Comparison of ENCODE assay signal across 8 cellular contexts in the genomic region with DNA sequence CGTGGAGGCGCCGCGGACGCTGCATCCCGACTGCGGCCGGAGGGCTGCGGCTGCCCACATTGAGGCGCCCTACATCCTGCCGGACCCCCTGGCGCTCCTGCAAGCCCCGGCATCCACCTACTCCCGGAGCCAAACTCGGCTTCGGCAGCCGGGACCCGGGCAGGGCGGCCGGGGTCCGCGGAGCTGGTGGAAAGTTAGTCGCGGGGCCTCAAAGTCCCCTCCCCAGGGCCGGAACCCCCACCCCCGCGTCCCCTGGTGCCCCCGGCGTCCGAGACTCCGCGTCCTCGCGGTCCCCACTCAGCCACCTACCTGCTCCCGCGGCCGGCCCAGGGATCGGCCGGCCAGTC. TPM values are rescaled to one million over a fixed set of nuclear protein-coding genes. Genes with fewer than 3 reads are reported as not detected.
DNase-seq lines count a peak whose midpoint lies in the region; ATAC-seq, FAIRE-seq and TF ChIP-seq lines count a peak whose summit lies in the region.
"Had no signal": no experiment of that assay in that cellular context is flagged by ENCODE, and none has a peak within 500 bp of the region (broad histone marks: within the 10 kb centered on the region; RNA-seq: fewer than 3 reads in every experiment).

No MANE protein-coding gene starts in this region.

- TF ChIP-seq EP300 in GM12878 (IDR thresholded peaks at IDR 0.05; ENCODE audit: borderline replicate concordance in 1 of 2, control insufficient read depth in 1 of 2, low read depth in 2 of 2, low read length in 2 of 2): no peak

- no peak for TF ChIP-seq CTCF in GM12878 (IDR thresholded peaks at IDR 0.05 in 2 of 3, conservative IDR thresholded peaks at IDR 0.05 in 1 of 3; ENCODE audit: control insufficient read depth in 2 of 3, extremely low read depth in 1 of 3, insufficient read depth in 1 of 3, low read depth in 3 of 3, low read length in 3 of 3)
- TF ChIP-seq CTCF in left lung (IDR thresholded peaks at IDR 0.05): no peak

- WGBS in GM12878 (ENCODE audit: insufficient coverage, insufficient replicate concordance, low lambda C conversion rate, missing lambda C conversion rate): 13% methylated on average over 25 of the region's 39 CpGs
- under 1% methylated on average over 39 of the region's 39 CpGs for WGBS in thymus

- no peak overlapping the region for H2AFZ ChIP-seq in GM12878 (ENCODE audit: control insufficient read depth, low read depth, low read length)

- TF ChIP-seq RAD21 in GM12878 (IDR thresholded peaks at IDR 0.05; ENCODE audit: insufficient read depth, low read depth, low read length): no peak

- H3K4me1 ChIP-seq in GM12878 (ENCODE audit: control insufficient read depth, insufficient read depth, low read length) (peaks cover 3% of the 10 kb centered on the region; the same call in 1 of the 2 replicates), left lung (peaks cover 15 to 33% of the 10 kb centered on the region in 2 donors), thymus (ENCODE audit: control insufficient read depth, insufficient read depth, low read length) (peaks cover 11% of the 10 kb centered on the region)

- intact Hi-C loops in GM12878 (cut with micrococcal nuclease; ENCODE audit: unreplicated experiment) (loop anchor here (5.0 kb wide), 1 partner anchor 34 kb away; no protein-coding TSS in a partner anchor), left lung (cut with DNase I) (no loop called here)

- H3K27me3 ChIP-seq in GM12878 (replicated peaks in 1 of 2; ENCODE audit: control insufficient read depth in 2 of 2, insufficient read depth in 2 of 2, low read length in 1 of 2): peaks cover 25 to 38% of the 10 kb centered on the region in 2 experiments
- H3K27me3 ChIP-seq in left lung: peaks cover 44 to 96% of the 10 kb centered on the region in 2 donors
- peaks cover 91% of the 10 kb centered on the region for H3K27me3 ChIP-seq in thymus (ENCODE audit: control insufficient read depth, insufficient read depth)

- SMC1A ChIA-PET in GM12878 (lab: Charles Lee; ENCODE audit: uncharacterized antibody, unreplicated experiment): no interaction called here

- POLR2A ChIA-PET in GM12878 (lab: Charles Lee): no interaction called here

- CTCF ChIA-PET in GM12878 (lab: Yijun Ruan, JAX): interaction anchor here (1.2 kb wide), 1 partner anchor 246 kb away, joined by 5 read pairs; no protein-coding TSS in a partner anchor

- H3K36me3 ChIP-seq in GM12878 (ENCODE audit: control insufficient read depth in 2 of 2, insufficient read depth in 2 of 2, low read length in 1 of 2): no peaks in the 10 kb centered on the region
- no peaks in the 10 kb centered on the region for H3K36me3 ChIP-seq in left lung
- H3K36me3 ChIP-seq in thymus (ENCODE audit: control insufficient read depth, insufficient read depth): peaks cover 2% of the 10 kb centered on the region

- FAIRE-seq in GM12878 (lab: Jason Lieb, UNC): no peak

- H3K9ac ChIP-seq in GM12878 (ENCODE audit: control insufficient read depth, insufficient read depth, low read length): no peak overlapping the region

- H3K9me3 ChIP-seq in GM12878 (replicated peaks; ENCODE audit: control insufficient read depth, insufficient read depth, low read length) (no peaks in the 10 kb centered on the region), left lung (no peaks in the 10 kb centered on the region), thymus (ENCODE audit: control insufficient read depth) (no peaks in the 10 kb centered on the region)

- no peak for TF ChIP-seq POLR2A in GM12878 (IDR thresholded peaks at IDR 0.05; ENCODE audit: low read depth, low read length)

- H3K4me3 ChIP-seq in GM12878: peak overlapping the region; percentile 11; the same call in 1 of the 2 replicates
- H3K4me3 ChIP-seq in left lung: peak overlapping the region; percentile 39 to 41
- H3K4me3 ChIP-seq in thymus (ENCODE audit: low read length): peak overlapping the region; percentile 44

- RAD21 ChIA-PET in GM12878 (lab: Charles Lee; ENCODE audit: unreplicated experiment): no interaction called here

- no peaks in the 10 kb centered on the region for H3K79me2 ChIP-seq in GM12878 (ENCODE audit: control insufficient read depth, insufficient read depth, low read length)

- ATAC-seq in GM12878 (no peak), left lung (no peak), HG03196 (IDR thresholded peaks at IDR 0.05; ENCODE audit: unreplicated experiment) (no peak)

- H3K4me2 ChIP-seq in GM12878 (ENCODE audit: control insufficient read depth, insufficient read depth): peak overlapping the region; percentile 86

- peak; percentile 12 for DNase-seq in HK-2 (ENCODE audit: unreplicated experiment)
- DNase-seq in GM12878 (ENCODE audit: low read depth, low spot score): no peak
- DNase-seq in left lung: no peak
- DNase-seq in activated CD4-positive, CD25-positive, alpha-beta regulatory T cell treated with anti-CD3 and anti-CD28 coated beads, Interleukin-2, amount 50 U/mL, for 72 hours: no peak
- DNase-seq in HuH-7 (ENCODE audit: low spot score): no peak
- DNase-seq: NK-92 treated with Interleukin-12 subunit alpha and Interleukin-12 subunit beta, amount 100 ng/mL, for 24 hours had no signal

- H4K20me1 ChIP-seq in GM12878 (ENCODE audit: control insufficient read depth, insufficient read depth): no peaks in the 10 kb centered on the region

- no TSS peak for BruUV-seq in GM12878 (replicated peaks; lab: Mats Ljungman, UMichigan)

- in situ Hi-C loops in GM12878 (cut with MboI): no loop called here

- H3K27ac ChIP-seq in GM12878 (ENCODE audit: control insufficient read depth, insufficient read depth) (no peak overlapping the region), left lung (no peak overlapping the region), thymus (ENCODE audit: low read depth) (no peak overlapping the region)

TF ChIP-seq in GM12878, 131 proteins besides CTCF, POLR2A, EP300 and RAD21 (continues in another document):
- TF ChIP-seq HDAC6 (IDR thresholded peaks at IDR 0.05; ENCODE audit: unreplicated experiment): no peak
- no peak for TF ChIP-seq PAX5 (IDR thresholded peaks at IDR 0.05; ENCODE audit: borderline replicate concordance, low read depth, low read length)
- TF ChIP-seq SUZ12 (IDR thresholded peaks at IDR 0.05; ENCODE audit: unreplicated experiment): peak; percentile 68
- TF ChIP-seq BHLHE40 (IDR thresholded peaks at IDR 0.05; ENCODE audit: borderline replicate concordance in 1 of 2, low read depth in 2 of 2, low read length in 1 of 2): peak in 1 of 2 experiments; percentile 42; a peak in 1 of 4 replicates
- TF ChIP-seq, protein P1, sequence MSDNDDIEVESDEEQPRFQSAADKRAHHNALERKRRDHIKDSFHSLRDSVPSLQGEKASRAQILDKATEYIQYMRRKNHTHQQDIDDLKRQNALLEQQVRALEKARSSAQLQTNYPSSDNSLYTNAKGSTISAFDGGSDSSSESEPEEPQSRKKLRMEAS (IDR thresholded peaks at IDR 0.05; ENCODE audit: low read depth, low read length): no peak
- TF ChIP-seq TBL1XR1 (IDR thresholded peaks at IDR 0.05; ENCODE audit: low read depth, low read length): no peak
- no peak for TF ChIP-seq NR2C2 (IDR thresholded peaks at IDR 0.05; ENCODE audit: borderline replicate concordance, control insufficient read depth, insufficient read length, low read depth)
- no peak for TF ChIP-seq TCF7 (IDR thresholded peaks at IDR 0.05; ENCODE audit: borderline replicate concordance)
- no peak for TF ChIP-seq ASH2L (IDR thresholded peaks at IDR 0.05; ENCODE audit: borderline replicate concordance, low read depth)
- no peak for TF ChIP-seq WRNIP1 (IDR thresholded peaks at IDR 0.05; ENCODE audit: borderline replicate concordance, low read depth, low read length)
- TF ChIP-seq HDGF (IDR thresholded peaks at IDR 0.05): no peak
- TF ChIP-seq FOS (IDR thresholded peaks at IDR 0.05; ENCODE audit: borderline replicate concordance, extremely low read depth, insufficient read length): no peak

RNA-seq across cellular contexts. Expression of a gene that starts 0.3 kb away (rescaled TPM):
- 0.29 and 2.2 TPM in 2 replicates for total RNA-seq in GM12878 (2013; cell fraction: nucleolus; rRNA removed)
- total RNA-seq in GM12878 (2014; rRNA removed): 0.76 and 1.3 TPM in 2 replicates
- 0.18 and 0.49 TPM in 2 replicates for total RNA-seq in GM12878 (2014; rRNA removed; fragmentation: Illumina TruSeq; extraction: Trizol)
- total RNA-seq in GM12878 (2021): 0.33 and 0.64 TPM in 2 replicates
- polyA plus RNA-seq in GM12878 (2011; ENCODE audit: low read depth): 0.09 TPM
- polyA plus RNA-seq in GM12878 (2011; rRNA removed): 1.3 and 1.7 TPM in 2 replicates
- 0.88 and 1.9 TPM in 2 replicates for polyA plus RNA-seq in GM12878 (2011; cell fraction: cytosol; rRNA removed)
- 2.9 and 4.6 TPM in 2 replicates for polyA plus RNA-seq in GM12878 (2011; cell fraction: nucleus; rRNA removed)
- 1.0 and 1.1 TPM in 2 replicates for polyA plus RNA-seq in GM12878 (2012)
- 0.27 and 0.37 TPM in 2 replicates for polyA plus RNA-seq in GM12878 (2014; fragmentation: Illumina TruSeq; extraction: Trizol)
- polyA plus RNA-seq in GM12878 (2014; fragmentation: Nextera tagmentation; extraction: Ambion mirVana): under 1 TPM; 0.03 to 0.84 TPM
- 0.22 and 0.46 TPM in 2 replicates for polyA plus RNA-seq in GM12878 (2014; rRNA removed)
- under 1 TPM; 0.49 to 0.78 TPM for polyA plus RNA-seq in GM12878 (2016; fragmentation: Nextera tagmentation; extraction: Ambion mirVana)
- 1.2 and 4.3 TPM in 2 replicates for polyA minus RNA-seq in GM12878 (2011; rRNA and poly(A)+ RNA removed)
- not detected in 2 replicates for polyA minus RNA-seq in GM12878 (2011; cell fraction: cytosol; rRNA and poly(A)+ RNA removed)
- polyA minus RNA-seq in GM12878 (2011; cell fraction: nucleus; rRNA and poly(A)+ RNA removed): 2.3 and 3.7 TPM in 2 replicates
- total RNA-seq in left lung: 1 to 10 TPM in 1 of 2 donors, not detected in 1; 2.6 TPM
- 0.66 TPM for polyA plus RNA-seq in thymus

RNA-seq across cellular contexts. Expression of a gene that starts 40.1 kb away (rescaled TPM):
- total RNA-seq in GM12878 (2013; cell fraction: nucleolus; rRNA removed): 49.8 and 50.4 TPM in 2 replicates
- total RNA-seq in GM12878 (2014; rRNA removed) (23.2 and 27.2 TPM in 2 replicates), GM12878 (2014; rRNA removed; fragmentation: Illumina TruSeq; extraction: Trizol) (31.0 and 31.9 TPM in 2 replicates), GM12878 (2021) (22.8 and 24.0 TPM in 2 replicates), left lung (10 to 100 TPM; 23.8 to 26.9 TPM)
- 11.4 TPM for polyA plus RNA-seq in GM12878 (2011; ENCODE audit: low read depth)
- polyA plus RNA-seq in GM12878 (2011; rRNA removed) (27.8 and 41.2 TPM in 2 replicates), GM12878 (2014; fragmentation: Illumina TruSeq; extraction: Trizol) (28.0 and 31.3 TPM in 2 replicates), GM12878 (2014; fragmentation: Nextera tagmentation; extraction: Ambion mirVana) (10 to 100 TPM in 1 of 2 experiments, 1 to 10 TPM in 1; 7.6 to 12.8 TPM), GM12878 (2014; rRNA removed) (22.2 and 24.0 TPM in 2 replicates), GM12878 (2016; fragmentation: Nextera tagmentation; extraction: Ambion mirVana) (10 to 100 TPM; 31.6 to 33.7 TPM), thymus (13.0 TPM)
- 11.7 and 12.6 TPM in 2 replicates for polyA plus RNA-seq in GM12878 (2011; cell fraction: cytosol; rRNA removed)
- polyA plus RNA-seq in GM12878 (2011; cell fraction: nucleus; rRNA removed): 8.4 and 17.9 TPM in 2 replicates
- polyA plus RNA-seq in GM12878 (2012): 8.5 and 10.8 TPM in 2 replicates
- polyA minus RNA-seq in GM12878 (2011; rRNA and poly(A)+ RNA removed): 29.3 and 62.8 TPM in 2 replicates
- 9.5 and 15.9 TPM in 2 replicates for polyA minus RNA-seq in GM12878 (2011; cell fraction: cytosol; rRNA and poly(A)+ RNA removed)
- polyA minus RNA-seq in GM12878 (2011; cell fraction: nucleus; rRNA and poly(A)+ RNA removed): 13.7 and 24.4 TPM in 2 replicates
